In the genomic region with DNA sequence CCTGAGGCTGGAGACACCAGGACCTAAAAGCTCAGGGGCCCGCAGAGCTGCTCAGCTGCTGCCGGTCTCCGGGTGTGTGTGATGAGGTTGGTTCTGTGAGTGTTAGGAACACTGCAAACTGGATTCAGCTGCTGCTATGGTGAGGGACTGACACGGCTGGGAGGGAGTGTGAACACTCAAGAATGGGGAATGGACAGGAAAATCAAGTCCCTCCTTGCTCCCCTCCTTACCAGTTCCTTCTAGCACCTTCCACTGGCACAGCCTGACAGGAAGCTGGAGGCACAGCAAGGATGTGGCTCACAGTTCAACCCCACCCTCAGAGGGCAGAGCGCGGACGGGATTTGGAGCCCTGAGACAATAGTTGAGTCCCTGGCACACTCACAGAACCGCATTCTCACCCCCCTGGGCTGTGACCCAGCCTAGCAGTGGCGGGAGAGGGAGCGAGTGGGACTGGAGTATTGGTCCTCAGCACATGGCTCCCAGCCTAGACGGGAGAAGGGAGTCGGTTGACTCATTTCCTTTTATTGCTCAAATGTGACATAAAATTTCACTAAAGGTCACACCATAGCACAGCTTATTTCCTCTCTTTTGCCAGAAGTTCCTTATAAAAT, we compare ENCODE assay signal across 10 cellular contexts. TPM values are rescaled to one million over a fixed set of nuclear protein-coding genes. Genes with fewer than 3 reads are reported as not detected.
A peak's percentile ranks its signal among the peaks of the same experiment; 100 is the strongest.
DNase-seq lines count a peak whose midpoint lies in the region; ATAC-seq and TF ChIP-seq lines count a peak whose summit lies in the region.
"Had no signal": no experiment of that assay in that cellular context is flagged by ENCODE, and none has a peak within 500 bp of the region (broad histone marks: within the 10 kb centered on the region; RNA-seq: fewer than 3 reads in every experiment).

No MANE protein-coding gene starts in this region.

- DNase-seq in ELR (ENCODE audit: low read depth) (peak; percentile 65), adrenal gland (peak; percentile 51 to 86 (median 72)), right atrium auricular region (ENCODE audit: low spot score) (peak; percentile 91), gastrocnemius medialis (peak in 1 of 2 donors; percentile 41), SJCRH30 (no peak), NCI-H524 treated with DMSO at 0.1 percent for 48 hours (lab: John Stamatoyannopoulos, UW) (no peak)
- DNase-seq: naive thymus-derived CD8-positive, alpha-beta T cell had no signal

- H3K27ac ChIP-seq in adrenal gland (peak overlapping the region in 3 of 5 donors; percentile 37 to 78 (median 73)), right atrium auricular region (peak overlapping the region; percentile 70 to 72), gastrocnemius medialis (peak overlapping the region; percentile 56 to 78 (median 68)), SJCRH30 (no peak overlapping the region)

- H3K27me3 ChIP-seq in adrenal gland (no peaks in the 10 kb centered on the region), right atrium auricular region (no peaks in the 10 kb centered on the region), gastrocnemius medialis (no peaks in the 10 kb centered on the region), SJCRH30 (no peaks in the 10 kb centered on the region)

- in situ Hi-C loops in gastrocnemius medialis (cut with MboI; ENCODE audit: low sequenced_read_pairs in 4 of 4), result loop anchor here in 2 of 4 donors (10.0 to 25.0 kb wide), 2 partner anchors 281 to 1114 kb away; no protein-coding TSS in a partner anchor

- intact Hi-C loops in adrenal gland (cut with DNase I) (loop anchor here (5.0 to 10.0 kb wide), 3 partner anchors 181 to 294 kb away; a partner anchor contains a TSS), gastrocnemius medialis (cut with DNase I; ENCODE audit: low total_unique reads) (loop anchor here (5.0 to 10.0 kb wide), 3 partner anchors 51 to 1091 kb away; no protein-coding TSS in a partner anchor)

- TF ChIP-seq POLR2A in adrenal gland (IDR thresholded peaks at IDR 0.05) (no peak), gastrocnemius medialis (IDR thresholded peaks at IDR 0.05) (no peak)

- ATAC-seq in gastrocnemius medialis (peak; percentile 48 to 73), GM21619 (IDR thresholded peaks at IDR 0.05; ENCODE audit: unreplicated experiment) (no peak), HG03342 (IDR thresholded peaks at IDR 0.05; ENCODE audit: unreplicated experiment) (no peak)
- ATAC-seq: naive thymus-derived CD8-positive, alpha-beta T cell had no signal

- peaks cover 12 to 19% of the 10 kb centered on the region in 2 donors for H3K4me1 ChIP-seq in adrenal gland (replicated peaks in 1 of 2)
- peaks cover 0 to 15% of the 10 kb centered on the region in 2 donors for H3K4me1 ChIP-seq in right atrium auricular region
- peaks cover 0 to 5% of the 10 kb centered on the region in 2 donors for H3K4me1 ChIP-seq in gastrocnemius medialis
- H3K4me1 ChIP-seq in SJCRH30, result no peaks in the 10 kb centered on the region

- 21 to 45% (median 35%) methylated on average over 9 to 12 of the region's 12 CpGs for WGBS in adrenal gland, 4 donors

- H3K9me3 ChIP-seq in adrenal gland (replicated peaks in 1 of 3), result no peaks in the 10 kb centered on the region
- H3K9me3 ChIP-seq in right atrium auricular region, result no peaks in the 10 kb centered on the region
- H3K9me3 ChIP-seq in gastrocnemius medialis, result no peaks in the 10 kb centered on the region
- no peaks in the 10 kb centered on the region for H3K9me3 ChIP-seq in SJCRH30 (replicated peaks)

- H3K4me3 ChIP-seq in adrenal gland, result no peak overlapping the region
- peak overlapping the region in 1 of 2 donors; percentile 0 for H3K4me3 ChIP-seq in right atrium auricular region
- peak overlapping the region in 1 of 4 donors; percentile 8 for H3K4me3 ChIP-seq in gastrocnemius medialis
- H3K4me3 ChIP-seq in SJCRH30, result no peak overlapping the region

- H3K36me3 ChIP-seq in adrenal gland (replicated peaks in 1 of 2) (no peaks in the 10 kb centered on the region), right atrium auricular region (no peaks in the 10 kb centered on the region), gastrocnemius medialis (no peaks in the 10 kb centered on the region), SJCRH30 (no peaks in the 10 kb centered on the region)

- TF ChIP-seq CTCF in adrenal gland (IDR thresholded peaks at IDR 0.05) (no peak), right atrium auricular region (IDR thresholded peaks at IDR 0.05) (no peak), gastrocnemius medialis (IDR thresholded peaks at IDR 0.05 in 4 of 5, conservative IDR thresholded peaks at IDR 0.05 in 1 of 5) (no peak)

RNA-seq across cellular contexts. Expression of a gene that starts 42.5 kb away (rescaled TPM):
- total RNA-seq in adrenal gland, result not detected
- polyA plus RNA-seq in adrenal gland, result not detected
- total RNA-seq in right atrium auricular region, result not detected
- 1 to 10 TPM; 2.1 to 6.2 (median 5.0) TPM for total RNA-seq in gastrocnemius medialis
- not detected in 2 replicates for total RNA-seq in SJCRH30 (2014; rRNA removed; shearing (Covaris generic))
- total RNA-seq: naive thymus-derived CD8-positive, alpha-beta T cell had no signal
- polyA plus RNA-seq: adipose tissue; naive thymus-derived CD8-positive, alpha-beta T cell had no signal

Comparison
In these comparisons a context has a peak if more than half of its experiments do, and no peak if none do; other contexts are left out.
1. DNase-seq: peak in ELR (single experiment), adrenal gland (7 of 7) and right atrium auricular region (single experiment); none in SJCRH30 (0 of 2) and NCI-H524 treated with DMSO at 0.1 percent for 48 hours (single experiment).
2. ATAC-seq: peak in gastrocnemius medialis (2 of 2); none in GM21619 (single experiment) and HG03342 (single experiment).